Comparison of ENCODE assay signal across 22 cellular contexts in the genomic region with DNA sequence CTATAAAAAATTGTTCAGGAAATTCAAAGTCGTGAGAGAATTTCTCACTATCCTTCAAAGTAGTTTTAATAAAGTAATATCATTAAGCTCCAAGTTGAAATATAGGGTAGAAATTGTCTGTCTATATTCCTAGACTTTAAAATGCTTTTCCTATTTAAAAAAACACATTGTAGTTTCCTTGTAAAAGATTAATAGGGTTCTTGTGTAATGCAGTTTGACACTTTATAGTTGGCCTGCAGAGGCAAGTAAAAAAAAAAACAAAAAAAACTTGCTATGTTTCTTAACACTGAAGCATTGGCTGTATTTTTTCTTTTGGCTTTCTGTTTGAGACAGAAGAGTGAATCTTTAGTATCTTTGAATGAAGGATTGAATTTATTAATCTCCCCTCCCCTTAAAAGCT.
"Had no signal": no experiment of that assay in that cellular context is flagged by ENCODE, and none has a peak within 500 bp of the region (broad histone marks: within the 10 kb centered on the region; RNA-seq: fewer than 3 reads in every experiment).

No MANE protein-coding gene starts in this region.

- ATAC-seq: activated CD8-positive, alpha-beta T cell treated with anti-CD3 and anti-CD28 coated beads, Interleukin-2, amount 10 ng/mL, durations not matched to agents 7 days and 5 days; stimulated activated naive B cell treated with anti-CD40 and anti-IgM and Interleukin-4, amounts not matched to agents 10 μg/mL and 1 μg/mL and 100 μg/mL, for 72 hours had no signal

- H3K27me3 Mint-ChIP-seq: activated CD4-positive, alpha-beta T cell treated with anti-CD3 and anti-CD28 coated beads, Interleukin-2, amount 10 ng/mL, durations not matched to agents 24 days and 14 days; activated naive CD8-positive, alpha-beta T cell treated with anti-CD3 and anti-CD28 coated beads, Interleukin-2, amount 10 ng/mL, durations not matched to agents 7 days and 5 days; activated T-cell treated with anti-CD3 and anti-CD28 coated beads, Interleukin-2, amount 50 U/mL, for 24 hours; naive B cell; stimulated activated naive B cell treated with anti-CD40 and anti-IgM and Interleukin-4, amounts not matched to agents 10 μg/mL and 1 μg/mL and 100 μg/mL, for 72 hours had no signal

- H3K9me3 Mint-ChIP-seq: activated CD4-positive, alpha-beta T cell treated with anti-CD3 and anti-CD28 coated beads, Interleukin-2, amount 10 ng/mL, durations not matched to agents 24 days and 14 days; activated naive CD8-positive, alpha-beta T cell treated with anti-CD3 and anti-CD28 coated beads, Interleukin-2, amount 10 ng/mL, durations not matched to agents 7 days and 5 days; activated T-cell treated with anti-CD3 and anti-CD28 coated beads, Interleukin-2, amount 50 U/mL, for 24 hours; activated T-helper 2 cell treated with anti-CD3 and anti-CD28 coated beads, Interferon-gamma antibody, Interleukin-2, Interleukin-4, amounts not matched to agents 10 μg/mL and 5 μg/mL and 100 μg/mL, durations not matched to agents 14 hours and 24 hours and 36 hours; stimulated activated naive B cell treated with anti-CD40 and anti-IgM and Interleukin-4, amounts not matched to agents 10 μg/mL and 1 μg/mL and 100 μg/mL, for 72 hours had no signal

- H3K4me3 Mint-ChIP-seq: activated CD4-positive, alpha-beta T cell treated with anti-CD3 and anti-CD28 coated beads, Interleukin-2, amount 10 ng/mL, durations not matched to agents 24 days and 14 days; activated CD8-positive, alpha-beta T cell treated with anti-CD3 and anti-CD28 coated beads, Interleukin-2, amount 10 ng/mL, durations not matched to agents 7 days and 5 days; activated naive CD8-positive, alpha-beta T cell treated with anti-CD3 and anti-CD28 coated beads, Interleukin-2, amount 10 ng/mL, durations not matched to agents 7 days and 5 days; activated T-cell treated with anti-CD3 and anti-CD28 coated beads, Interleukin-2, amount 50 U/mL, for 24 hours; naive B cell; stimulated activated naive B cell treated with anti-CD40 and anti-IgM and Interleukin-4, amounts not matched to agents 10 μg/mL and 1 μg/mL and 100 μg/mL, for 72 hours had no signal

- H3K36me3 ChIP-seq: ovary, tibial nerve, vagina had no signal

- H3K27me3 ChIP-seq: dorsolateral prefrontal cortex, ovary, spleen, tibial nerve, vagina had no signal

- DNase-seq: activated CD4-positive, alpha-beta T cell treated with anti-CD3 and anti-CD28 coated beads, Interleukin-2, amount 10 ng/mL, durations not matched to agents 24 days and 14 days; activated CD8-positive, alpha-beta T cell treated with anti-CD3 and anti-CD28 coated beads, Interleukin-2, amount 10 ng/mL, durations not matched to agents 7 days and 5 days; activated naive CD4-positive, alpha-beta T cell treated with Interleukin-2 at 50 U/mL for 16 hours; activated naive CD8-positive, alpha-beta T cell treated with anti-CD3 and anti-CD28 coated beads, Interleukin-2, amount 10 ng/mL, durations not matched to agents 7 days and 5 days; activated T-cell treated with anti-CD3 and anti-CD28 coated beads, Interleukin-2, amount 50 U/mL, for 24 hours; amygdala; caudate nucleus; dorsolateral prefrontal cortex; foreskin melanocyte; glutamatergic neuron; hypothalamus; islet precursor cell; mucosa of descending colon; naive B cell; ovary; spleen; stimulated activated CD4-positive, alpha-beta T cell treated with anti-CD3 and anti-CD28 coated beads, Interleukin-4, amount 100 ng/mL, for 4 hours; stimulated activated naive B cell treated with anti-CD40 and anti-IgM and Interleukin-4, amounts not matched to agents 10 μg/mL and 1 μg/mL and 100 μg/mL, for 72 hours had no signal

- H3K9me3 ChIP-seq: mucosa of descending colon, ovary, spleen, tibial nerve, vagina had no signal

- H3K4me1 ChIP-seq: tibial nerve had no signal

- FAIRE-seq: TTC549 had no signal

- H3K4me3 ChIP-seq: dorsolateral prefrontal cortex, mucosa of descending colon, ovary, spleen, tibial nerve, vagina had no signal

- H3K27ac ChIP-seq: dorsolateral prefrontal cortex, ovary, spleen, tibial nerve, vagina had no signal

- H3K27ac Mint-ChIP-seq: activated CD4-positive, alpha-beta T cell treated with anti-CD3 and anti-CD28 coated beads, Interleukin-2, amount 10 ng/mL, durations not matched to agents 24 days and 14 days; activated CD8-positive, alpha-beta T cell treated with anti-CD3 and anti-CD28 coated beads, Interleukin-2, amount 10 ng/mL, durations not matched to agents 7 days and 5 days; activated naive CD8-positive, alpha-beta T cell treated with anti-CD3 and anti-CD28 coated beads, Interleukin-2, amount 10 ng/mL, durations not matched to agents 7 days and 5 days; activated T-cell treated with anti-CD3 and anti-CD28 coated beads, Interleukin-2, amount 50 U/mL, for 24 hours; activated T-helper 2 cell treated with anti-CD3 and anti-CD28 coated beads, Interferon-gamma antibody, Interleukin-2, Interleukin-4, amounts not matched to agents 10 μg/mL and 5 μg/mL and 100 μg/mL, durations not matched to agents 14 hours and 24 hours and 36 hours; stimulated activated naive B cell treated with anti-CD40 and anti-IgM and Interleukin-4, amounts not matched to agents 10 μg/mL and 1 μg/mL and 100 μg/mL, for 72 hours had no signal
